1 cellular context compared by ENCODE assay signal in the genomic region with DNA sequence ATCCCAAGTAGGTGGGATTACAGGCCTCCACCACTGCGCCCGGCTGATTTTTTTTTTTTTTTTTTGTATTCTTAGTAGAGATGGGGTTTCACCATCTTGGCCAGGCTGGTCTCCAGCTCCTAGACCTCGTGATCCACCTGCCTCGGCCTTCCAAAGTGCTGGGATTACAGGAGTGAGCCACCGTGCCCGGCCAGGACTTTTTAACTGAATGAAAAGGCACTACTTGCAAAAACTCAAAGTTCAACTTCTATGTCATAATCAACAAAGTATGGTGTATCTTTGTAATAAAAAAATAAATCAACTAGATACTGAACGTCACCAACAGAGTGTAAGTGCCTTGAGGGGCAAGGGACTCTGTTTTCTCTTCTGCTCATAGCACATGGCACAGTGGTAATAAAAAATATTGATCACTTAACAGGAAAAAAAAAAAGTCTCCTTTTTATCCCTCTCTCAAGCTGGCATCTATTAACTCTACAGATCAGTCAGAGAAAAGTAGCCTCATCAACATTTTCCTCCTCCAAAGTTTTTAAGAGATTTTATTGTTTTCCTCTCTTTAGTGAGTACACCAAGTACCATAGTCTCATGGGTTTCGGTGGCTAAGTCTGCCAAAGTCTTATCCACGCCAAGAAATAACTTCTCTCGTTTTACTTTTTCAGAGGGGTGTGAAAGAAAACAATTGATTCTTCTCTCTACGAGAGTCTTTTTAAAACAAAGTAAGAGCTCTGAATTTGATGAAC.
TF ChIP-seq lines count a peak whose summit lies in the region.

No MANE protein-coding gene starts in this region.

TF ChIP-seq in GM23338, 12 proteins besides CTCF, POLR2A, EP300 and RAD21 (continued from another document):
- TF ChIP-seq, protein P1, sequence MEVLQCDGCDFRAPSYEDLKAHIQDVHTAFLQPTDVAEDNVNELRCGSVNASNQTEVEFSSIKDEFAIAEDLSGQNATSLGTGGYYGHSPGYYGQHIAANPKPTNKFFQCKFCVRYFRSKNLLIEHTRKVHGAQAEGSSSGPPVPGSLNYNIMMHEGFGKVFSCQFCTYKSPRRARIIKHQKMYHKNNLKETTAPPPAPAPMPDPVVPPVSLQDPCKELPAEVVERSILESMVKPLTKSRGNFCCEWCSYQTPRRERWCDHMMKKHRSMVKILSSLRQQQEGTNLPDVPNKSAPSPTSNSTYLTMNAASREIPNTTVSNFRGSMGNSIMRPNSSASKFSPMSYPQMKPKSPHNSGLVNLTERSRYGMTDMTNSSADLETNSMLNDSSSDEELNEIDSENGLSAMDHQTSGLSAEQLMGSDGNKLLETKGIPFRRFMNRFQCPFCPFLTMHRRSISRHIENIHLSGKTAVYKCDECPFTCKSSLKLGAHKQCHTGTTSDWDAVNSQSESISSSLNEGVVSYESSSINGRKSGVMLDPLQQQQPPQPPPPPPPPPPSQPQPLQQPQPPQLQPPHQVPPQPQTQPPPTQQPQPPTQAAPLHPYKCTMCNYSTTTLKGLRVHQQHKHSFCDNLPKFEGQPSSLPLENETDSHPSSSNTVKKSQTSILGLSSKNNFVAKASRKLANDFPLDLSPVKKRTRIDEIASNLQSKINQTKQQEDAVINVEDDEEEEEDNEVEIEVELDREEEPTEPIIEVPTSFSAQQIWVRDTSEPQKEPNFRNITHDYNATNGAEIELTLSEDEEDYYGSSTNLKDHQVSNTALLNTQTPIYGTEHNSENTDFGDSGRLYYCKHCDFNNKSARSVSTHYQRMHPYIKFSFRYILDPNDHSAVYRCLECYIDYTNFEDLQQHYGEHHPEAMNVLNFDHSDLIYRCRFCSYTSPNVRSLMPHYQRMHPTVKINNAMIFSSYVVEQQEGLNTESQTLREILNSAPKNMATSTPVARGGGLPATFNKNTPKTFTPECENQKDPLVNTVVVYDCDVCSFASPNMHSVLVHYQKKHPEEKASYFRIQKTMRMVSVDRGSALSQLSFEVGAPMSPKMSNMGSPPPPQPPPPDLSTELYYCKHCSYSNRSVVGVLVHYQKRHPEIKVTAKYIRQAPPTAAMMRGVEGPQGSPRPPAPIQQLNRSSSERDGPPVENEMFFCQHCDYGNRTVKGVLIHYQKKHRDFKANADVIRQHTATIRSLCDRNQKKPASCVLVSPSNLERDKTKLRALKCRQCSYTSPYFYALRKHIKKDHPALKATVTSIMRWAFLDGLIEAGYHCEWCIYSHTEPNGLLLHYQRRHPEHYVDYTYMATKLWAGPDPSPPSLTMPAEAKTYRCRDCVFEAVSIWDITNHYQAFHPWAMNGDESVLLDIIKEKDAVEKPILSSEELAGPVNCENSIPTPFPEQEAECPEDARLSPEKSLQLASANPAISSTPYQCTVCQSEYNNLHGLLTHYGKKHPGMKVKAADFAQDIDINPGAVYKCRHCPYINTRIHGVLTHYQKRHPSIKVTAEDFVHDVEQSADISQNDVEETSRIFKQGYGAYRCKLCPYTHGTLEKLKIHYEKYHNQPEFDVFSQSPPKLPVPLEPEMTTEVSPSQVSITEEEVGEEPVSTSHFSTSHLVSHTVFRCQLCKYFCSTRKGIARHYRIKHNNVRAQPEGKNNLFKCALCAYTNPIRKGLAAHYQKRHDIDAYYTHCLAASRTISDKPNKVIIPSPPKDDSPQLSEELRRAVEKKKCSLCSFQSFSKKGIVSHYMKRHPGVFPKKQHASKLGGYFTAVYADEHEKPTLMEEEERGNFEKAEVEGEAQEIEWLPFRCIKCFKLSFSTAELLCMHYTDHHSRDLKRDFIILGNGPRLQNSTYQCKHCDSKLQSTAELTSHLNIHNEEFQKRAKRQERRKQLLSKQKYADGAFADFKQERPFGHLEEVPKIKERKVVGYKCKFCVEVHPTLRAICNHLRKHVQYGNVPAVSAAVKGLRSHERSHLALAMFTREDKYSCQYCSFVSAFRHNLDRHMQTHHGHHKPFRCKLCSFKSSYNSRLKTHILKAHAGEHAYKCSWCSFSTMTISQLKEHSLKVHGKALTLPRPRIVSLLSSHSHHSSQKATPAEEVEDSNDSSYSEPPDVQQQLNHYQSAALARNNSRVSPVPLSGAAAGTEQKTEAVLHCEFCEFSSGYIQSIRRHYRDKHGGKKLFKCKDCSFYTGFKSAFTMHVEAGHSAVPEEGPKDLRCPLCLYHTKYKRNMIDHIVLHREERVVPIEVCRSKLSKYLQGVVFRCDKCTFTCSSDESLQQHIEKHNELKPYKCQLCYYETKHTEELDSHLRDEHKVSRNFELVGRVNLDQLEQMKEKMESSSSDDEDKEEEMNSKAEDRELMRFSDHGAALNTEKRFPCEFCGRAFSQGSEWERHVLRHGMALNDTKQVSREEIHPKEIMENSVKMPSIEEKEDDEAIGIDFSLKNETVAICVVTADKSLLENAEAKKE (CRISPR knock-in tag; IDR thresholded peaks at IDR 0.05), result no peak
- TF ChIP-seq, protein P2, sequence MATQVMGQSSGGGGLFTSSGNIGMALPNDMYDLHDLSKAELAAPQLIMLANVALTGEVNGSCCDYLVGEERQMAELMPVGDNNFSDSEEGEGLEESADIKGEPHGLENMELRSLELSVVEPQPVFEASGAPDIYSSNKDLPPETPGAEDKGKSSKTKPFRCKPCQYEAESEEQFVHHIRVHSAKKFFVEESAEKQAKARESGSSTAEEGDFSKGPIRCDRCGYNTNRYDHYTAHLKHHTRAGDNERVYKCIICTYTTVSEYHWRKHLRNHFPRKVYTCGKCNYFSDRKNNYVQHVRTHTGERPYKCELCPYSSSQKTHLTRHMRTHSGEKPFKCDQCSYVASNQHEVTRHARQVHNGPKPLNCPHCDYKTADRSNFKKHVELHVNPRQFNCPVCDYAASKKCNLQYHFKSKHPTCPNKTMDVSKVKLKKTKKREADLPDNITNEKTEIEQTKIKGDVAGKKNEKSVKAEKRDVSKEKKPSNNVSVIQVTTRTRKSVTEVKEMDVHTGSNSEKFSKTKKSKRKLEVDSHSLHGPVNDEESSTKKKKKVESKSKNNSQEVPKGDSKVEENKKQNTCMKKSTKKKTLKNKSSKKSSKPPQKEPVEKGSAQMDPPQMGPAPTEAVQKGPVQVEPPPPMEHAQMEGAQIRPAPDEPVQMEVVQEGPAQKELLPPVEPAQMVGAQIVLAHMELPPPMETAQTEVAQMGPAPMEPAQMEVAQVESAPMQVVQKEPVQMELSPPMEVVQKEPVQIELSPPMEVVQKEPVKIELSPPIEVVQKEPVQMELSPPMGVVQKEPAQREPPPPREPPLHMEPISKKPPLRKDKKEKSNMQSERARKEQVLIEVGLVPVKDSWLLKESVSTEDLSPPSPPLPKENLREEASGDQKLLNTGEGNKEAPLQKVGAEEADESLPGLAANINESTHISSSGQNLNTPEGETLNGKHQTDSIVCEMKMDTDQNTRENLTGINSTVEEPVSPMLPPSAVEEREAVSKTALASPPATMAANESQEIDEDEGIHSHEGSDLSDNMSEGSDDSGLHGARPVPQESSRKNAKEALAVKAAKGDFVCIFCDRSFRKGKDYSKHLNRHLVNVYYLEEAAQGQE (IDR thresholded peaks at IDR 0.05; ENCODE audit: unreplicated experiment), result no peak
- no peak for TF ChIP-seq EZH2phosphoT487 (IDR thresholded peaks at IDR 0.05; ENCODE audit: unreplicated experiment)
- TF ChIP-seq, protein P3, sequence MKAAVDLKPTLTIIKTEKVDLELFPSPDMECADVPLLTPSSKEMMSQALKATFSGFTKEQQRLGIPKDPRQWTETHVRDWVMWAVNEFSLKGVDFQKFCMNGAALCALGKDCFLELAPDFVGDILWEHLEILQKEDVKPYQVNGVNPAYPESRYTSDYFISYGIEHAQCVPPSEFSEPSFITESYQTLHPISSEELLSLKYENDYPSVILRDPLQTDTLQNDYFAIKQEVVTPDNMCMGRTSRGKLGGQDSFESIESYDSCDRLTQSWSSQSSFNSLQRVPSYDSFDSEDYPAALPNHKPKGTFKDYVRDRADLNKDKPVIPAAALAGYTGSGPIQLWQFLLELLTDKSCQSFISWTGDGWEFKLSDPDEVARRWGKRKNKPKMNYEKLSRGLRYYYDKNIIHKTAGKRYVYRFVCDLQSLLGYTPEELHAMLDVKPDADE (IDR thresholded peaks at IDR 0.05), result no peak
- no peak for TF ChIP-seq EZH2 (IDR thresholded peaks at IDR 0.05; ENCODE audit: low read depth, unreplicated experiment)
- TF ChIP-seq JUNB (IDR thresholded peaks at IDR 0.05; ENCODE audit: unreplicated experiment), result no peak
- TF ChIP-seq CREB1 (CRISPR knock-in tag; IDR thresholded peaks at IDR 0.05; ENCODE audit: low read depth), result no peak
- TF ChIP-seq ZNF331 (CRISPR knock-in tag; IDR thresholded peaks at IDR 0.05; ENCODE audit: low read depth), result no peak
- TF ChIP-seq NANOG (IDR thresholded peaks at IDR 0.05; ENCODE audit: borderline replicate concordance), result no peak
- TF ChIP-seq STAT1 (IDR thresholded peaks at IDR 0.05; ENCODE audit: unreplicated experiment), result no peak
